Comparison of ENCODE assay signal across 8 cellular contexts in genomic region chr11:64916848-64917662, GRCh38. TPM values are rescaled to one million over a fixed set of nuclear protein-coding genes. Genes with fewer than 3 reads are reported as not detected.
A peak's percentile ranks its signal among the peaks of the same experiment; 100 is the strongest.
DNase-seq lines count a peak whose midpoint lies in the region; ATAC-seq and TF ChIP-seq lines count a peak whose summit lies in the region.

Gene ATG2A, minus strand, starts transcription at chr11:64917209. Its CDS starts 74 bp downstream, at chr11:64917135.

- H3K27me3 ChIP-seq in PC-3 (ENCODE audit: low read length), result no peaks in the 10 kb centered on the region

- no peaks in the 10 kb centered on the region for H3K9me2 ChIP-seq in PC-3 (replicated peaks; ENCODE audit: low read length)

- H3K4me1 ChIP-seq in PC-3 (ENCODE audit: insufficient read depth, low read length) (peaks cover 15% of the 10 kb centered on the region), mucosa of descending colon (ENCODE audit: low read depth) (peaks cover 22% of the 10 kb centered on the region)

- H4K20me1 ChIP-seq in PC-3 (ENCODE audit: low read length), result no peaks in the 10 kb centered on the region

- TF ChIP-seq EP300 in Ishikawa (IDR thresholded peaks at IDR 0.05; ENCODE audit: borderline replicate concordance), result no peak

- DNase-seq in DMS114 treated with DMSO at 0.1 percent for 48 hours (lab: John Stamatoyannopoulos, UW; ENCODE audit: unreplicated experiment) (peak; percentile 99), PC-3 (peak; percentile 100), activated T-cell treated with anti-CD3 and anti-CD28 coated beads for 48 hours (ENCODE audit: low read depth) (peak; percentile 98), epithelial cell of prostate (ENCODE audit: low read depth, low spot score) (peak; percentile 95), mucosa of descending colon (peak; percentile 99 to 100 (median 99))
- peak; percentile 98 for DNase-seq in stimulated activated CD8-positive, alpha-beta memory T cell treated with anti-CD3 and anti-CD28 coated beads, Interleukin-4, amount 100 ng/mL, for 24 hours (ENCODE audit: low read depth)

- peak within 1 kb of the TSS; percentile 97 for H3K4me2 ChIP-seq in PC-3 (ENCODE audit: low read length)

- no peaks in the 10 kb centered on the region; the same call in 1 of the 2 replicates for H3K36me3 ChIP-seq in PC-3 (ENCODE audit: low read depth, low read length)
- peaks cover 13% of the 10 kb centered on the region for H3K36me3 ChIP-seq in mucosa of descending colon (ENCODE audit: low read depth)

- H3K79me2 ChIP-seq in PC-3 (ENCODE audit: low read length), result peaks cover 21% of the 10 kb centered on the region

- H3K9ac ChIP-seq in PC-3 (ENCODE audit: low read length), result peak within 1 kb of the TSS; percentile 90

- H3K9me3 ChIP-seq in PC-3 (ENCODE audit: low read length) (no peaks in the 10 kb centered on the region), mucosa of descending colon (no peaks in the 10 kb centered on the region)

- no peak for TF ChIP-seq RAD21 in Ishikawa (IDR thresholded peaks at IDR 0.05; ENCODE audit: low read depth)

- CTCF ChIA-PET in PC-3 (lab: Charles Lee), result interaction anchor here (0.5 kb wide), 1 partner anchor 228 kb away, joined by 5 read pairs; no protein-coding TSS in a partner anchor

- H3K4me3 ChIP-seq in PC-3 (ENCODE audit: low read length) (peak within 1 kb of the TSS; percentile 89), mucosa of descending colon (peak within 1 kb of the TSS; percentile 74)

- no peaks in the 10 kb centered on the region for H3F3A ChIP-seq in PC-3 (ENCODE audit: low read length, unreplicated experiment)

- peak within 1 kb of the TSS; percentile 9 for H3K27ac ChIP-seq in PC-3 (ENCODE audit: low read length)
- H3K27ac ChIP-seq in epithelial cell of prostate, result peak within 1 kb of the TSS; percentile 60

- peak; percentile 93 for ATAC-seq in GM21576 (IDR thresholded peaks at IDR 0.05; ENCODE audit: unreplicated experiment)
- peak; percentile 97 for ATAC-seq in PC-3
- ATAC-seq in mucosa of descending colon, result peak; percentile 97

- intact Hi-C loops in PC-3 (cut with micrococcal nuclease) (loop anchor here (1.0 to 5.0 kb wide), 5 partner anchors 55 to 168 kb away; partner anchors contain the start of genes ARL2, CDCA5, MAJIN and SNX15), mucosa of descending colon (cut with DNase I, micrococcal nuclease) (no loop called here)

- POLR2A ChIA-PET in PC-3 (lab: Charles Lee; ENCODE audit: unreplicated experiment), result no interaction called here

- no peak for TF ChIP-seq CTCF in PC-3 (conservative IDR thresholded peaks at IDR 0.05; ENCODE audit: low read depth, low read length)
- no peak for TF ChIP-seq CTCF in mucosa of descending colon (IDR thresholded peaks at IDR 0.05)

- no TSS peak for BruUV-seq in PC-3 (replicated peaks; lab: Mats Ljungman, UMichigan)

- H2AFZ ChIP-seq in PC-3 (ENCODE audit: low read length), result peak within 1 kb of the TSS; percentile 77

TF ChIP-seq in Ishikawa, 13 proteins besides CTCF, POLR2A, EP300 and RAD21:
- no peak for TF ChIP-seq NFIC (IDR thresholded peaks at IDR 0.05)
- TF ChIP-seq TAF1 (IDR thresholded peaks at IDR 0.05; ENCODE audit: low read depth), result peak; percentile 85
- no peak for TF ChIP-seq REST (IDR thresholded peaks at IDR 0.05; ENCODE audit: low read depth)
- no peak for TF ChIP-seq CREB1 (IDR thresholded peaks at IDR 0.05; ENCODE audit: low read depth)
- TF ChIP-seq TCF12 (IDR thresholded peaks at IDR 0.05; ENCODE audit: low read depth), result peak; percentile 22; the same call in 1 of the 2 replicates
- TF ChIP-seq ZBTB7A (IDR thresholded peaks at IDR 0.05; ENCODE audit: low read depth), result no peak
- 0 out of 2 replicates have a peak, but pooled peaks have one; percentile 6 for TF ChIP-seq USF1 (IDR thresholded peaks at IDR 0.05)
- no peak for TF ChIP-seq TEAD4 (IDR thresholded peaks at IDR 0.05)
- TF ChIP-seq CEBPB (IDR thresholded peaks at IDR 0.05), result 0 out of 2 replicates have a peak, but pooled peaks have one; percentile 12
- peak; percentile 56; the same call in 1 of the 2 replicates for TF ChIP-seq YY1 (IDR thresholded peaks at IDR 0.05; ENCODE audit: low read depth)
- peak; percentile 37; the same call in 1 of the 2 replicates for TF ChIP-seq EGR1 (IDR thresholded peaks at IDR 0.05)
- TF ChIP-seq FOXM1 (IDR thresholded peaks at IDR 0.05; ENCODE audit: borderline replicate concordance, low read depth), result no peak
- peak; percentile 58; the same call in 1 of the 2 replicates for TF ChIP-seq MAX (IDR thresholded peaks at IDR 0.05)
TF ChIP-seq in Ishikawa: peak in this region for 7.

RNA-seq across cellular contexts. Expression of gene ATG2A, which starts in this region (rescaled TPM):
- total RNA-seq in PC-3 (2014; rRNA removed) (45.6 and 51.4 TPM in 2 replicates), mucosa of descending colon (10 to 100 TPM; 35.4 to 39.8 (median 36.6) TPM)

Comparison
In these comparisons a context has a peak if more than half of its experiments do, and no peak if none do; other contexts are left out.
1. Peak in every context shown above with its lines: DNase-seq, ATAC-seq, H3K4me3 ChIP-seq and H3K27ac ChIP-seq.